ENCODE assay signal across 8 cellular contexts in genomic region chr1:207885129-207886032, GRCh38. TPM values are rescaled to one million over a fixed set of nuclear protein-coding genes. Genes with fewer than 3 reads are reported as not detected.
DNase-seq lines count a peak whose midpoint lies in the region; ATAC-seq and TF ChIP-seq lines count a peak whose summit lies in the region.

No MANE protein-coding gene starts in this region.

- H3K4me3 ChIP-seq in ovary (no peak overlapping the region), uterus (no peak overlapping the region)

- H3K9me3 ChIP-seq in ovary (no peaks in the 10 kb centered on the region), uterus (no peaks in the 10 kb centered on the region)

- TF ChIP-seq POLR2A in ovary (IDR thresholded peaks at IDR 0.05) (no peak), uterus (IDR thresholded peaks at IDR 0.05) (no peak)

- in situ Hi-C loops in SK-MEL-5 (cut with HindIII; ENCODE audit: low pct_unique_long_range_greater_than_20kb, low sequenced_read_pairs) = no loop called here

- H3K36me3 Mint-ChIP-seq in activated naive CD4-positive, alpha-beta T cell treated with anti-CD3 and anti-CD28 coated beads for 36 hours (ENCODE audit: low read depth) = no peaks in the 10 kb centered on the region

- H3K9me3 Mint-ChIP-seq in activated naive CD4-positive, alpha-beta T cell treated with anti-CD3 and anti-CD28 coated beads for 36 hours = no peaks in the 10 kb centered on the region

- TF ChIP-seq EP300 in ovary (IDR thresholded peaks at IDR 0.05) = no peak

- ATAC-seq in GM21723 (IDR thresholded peaks at IDR 0.05; ENCODE audit: unreplicated experiment) = peak; percentile 67

- no peaks in the 10 kb centered on the region for H3K27me3 Mint-ChIP-seq in activated naive CD4-positive, alpha-beta T cell treated with anti-CD3 and anti-CD28 coated beads for 36 hours (ENCODE audit: low read depth)

- intact Hi-C loops in activated naive CD4-positive, alpha-beta T cell treated with anti-CD3 and anti-CD28 coated beads for 36 hours (cut with micrococcal nuclease) = loop anchor here (1.0 kb wide), 3 partner anchors 78 to 360 kb away; no protein-coding TSS in a partner anchor
- intact Hi-C loops in ovary (cut with DNase I) (loop anchor here in 3 of 4 donors (1.0 to 10.0 kb wide), 4 partner anchors 77 to 359 kb away; partner anchors contain the start of gene PLXNA2 (in 2 of the 3)), uterus (cut with DNase I; ENCODE audit: low total_unique reads) (loop anchor here (2.0 kb wide), 1 partner anchor 77 kb away; no protein-coding TSS in a partner anchor)

- H3K27ac Mint-ChIP-seq in activated naive CD4-positive, alpha-beta T cell treated with anti-CD3 and anti-CD28 coated beads for 36 hours = peak overlapping the region; percentile 97

- no peaks in the 10 kb centered on the region for H3K36me3 ChIP-seq in ovary
- H3K36me3 ChIP-seq in uterus = no peaks in the 10 kb centered on the region

- CTCF ChIA-PET in activated naive CD4-positive, alpha-beta T cell treated with anti-CD3 and anti-CD28 coated beads for 36 hours (lab: Charles Lee) = interaction anchor here (0.6 to 7.5 kb wide), 50 partner anchors 7 to 233 kb away, joined by 3 to 204 read pairs (median 6); partner anchors contain the start of gene CD34

- no peak overlapping the region for H3K4me3 Mint-ChIP-seq in activated naive CD4-positive, alpha-beta T cell treated with anti-CD3 and anti-CD28 coated beads for 36 hours

- H3K27me3 ChIP-seq in ovary (no peaks in the 10 kb centered on the region), uterus (no peaks in the 10 kb centered on the region)

- H3K4me1 Mint-ChIP-seq in activated naive CD4-positive, alpha-beta T cell treated with anti-CD3 and anti-CD28 coated beads for 36 hours (ENCODE audit: low read depth) = peaks cover 29% of the 10 kb centered on the region

- H3K27ac ChIP-seq in ovary = no peak overlapping the region
- peak overlapping the region; percentile 34 to 85 for H3K27ac ChIP-seq in uterus

- DNase-seq in DMS153 (lab: John Stamatoyannopoulos, UW) = peak; percentile 44
- DNase-seq in M059J (ENCODE audit: low read depth) = peak; percentile 78
- DNase-seq in SK-MEL-5 (ENCODE audit: low read depth, low spot score) = peak; percentile 83
- peak; percentile 85 for DNase-seq in activated naive CD4-positive, alpha-beta T cell treated with anti-CD3 and anti-CD28 coated beads for 36 hours
- peak; percentile 87 for DNase-seq in globus pallidus (ENCODE audit: low spot score)
- peak; percentile 84 to 91 (median 89) for DNase-seq in ovary
- peak; percentile 86 to 90 for DNase-seq in uterus

- H3K4me1 ChIP-seq in ovary (ENCODE audit: insufficient read depth) = peaks cover 6% of the 10 kb centered on the region
- peaks cover 0 to 3% of the 10 kb centered on the region in 2 donors for H3K4me1 ChIP-seq in uterus

- WGBS in ovary, 3 donors = 24 to 29% (median 25%) methylated on average over 9 of the region's 9 CpGs

- TF ChIP-seq CTCF in ovary (IDR thresholded peaks at IDR 0.05) (peak; percentile 91 to 98 (median 95)), uterus (IDR thresholded peaks at IDR 0.05) (peak; percentile 93 to 98 (median 94))

RNA-seq across cellular contexts. Expression of gene CD34, which starts 25.5 kb away (rescaled TPM):
- total RNA-seq in M059J (2014; rRNA removed; shearing (Covaris generic)) = 0.59 and 1.6 TPM in 2 replicates
- total RNA-seq in SK-MEL-5 (2014; rRNA removed; shearing (Covaris generic)) = 0.21 TPM in 1 of 2 replicates, not detected in the other
- 0.10 and 0.12 TPM in 2 replicates for polyA plus RNA-seq in SK-MEL-5 (2015; cell fraction: cytosol; rRNA removed)
- polyA plus RNA-seq in SK-MEL-5 (2015; cell fraction: nucleus; rRNA removed) = not detected in 2 replicates
- total RNA-seq in activated naive CD4-positive, alpha-beta T cell treated with anti-CD3 and anti-CD28 coated beads for 36 hours = under 1 TPM; 0.02 TPM
- total RNA-seq in ovary = 10 to 100 TPM; 12.6 to 42.1 (median 21.9) TPM
- polyA plus RNA-seq in ovary = 100 to 1,000 TPM in 1 of 2 donors, 10 to 100 TPM in 1; 50.8 to 146 TPM
- total RNA-seq in uterus = 100 to 1,000 TPM in 2 of 4 donors, 10 to 100 TPM in 2; 39.2 to 135 (median 81.2) TPM

Comparison
In these comparisons a context has a peak if more than half of its experiments do, and no peak if none do; other contexts are left out.
1. H3K27ac ChIP-seq: peak in uterus (2 of 2); none in ovary (0 of 2).
2. Peak in every context shown above with its lines, with median percentiles within 50 percentile points of each other: DNase-seq.